20 cellular contexts compared by ENCODE assay signal in genomic region chr11:58222730-58223129, GRCh38. TPM values are rescaled to one million over a fixed set of nuclear protein-coding genes. Genes with fewer than 3 reads are reported as not detected.
DNase-seq lines count a peak whose midpoint lies in the region; ATAC-seq, FAIRE-seq and TF ChIP-seq lines count a peak whose summit lies in the region.
"Had no signal": no experiment of that assay in that cellular context is flagged by ENCODE, and none has a peak within 500 bp of the region (broad histone marks: within the 10 kb centered on the region; RNA-seq: fewer than 3 reads in every experiment).

No MANE protein-coding gene starts in this region.

- H3K36me3 Mint-ChIP-seq in MCF 10A (ENCODE audit: insufficient read depth, unreplicated experiment), result no peaks in the 10 kb centered on the region
- H3K36me3 Mint-ChIP-seq: CD4-positive, alpha-beta memory T cell had no signal

- H3K27me3 Mint-ChIP-seq in MCF 10A (ENCODE audit: insufficient read depth, unreplicated experiment), result no peaks in the 10 kb centered on the region

- H3K4me1 ChIP-seq in breast epithelium, result no peaks in the 10 kb centered on the region
- peaks cover 20% of the 10 kb centered on the region for H3K4me1 ChIP-seq in foreskin keratinocyte
- H3K4me1 ChIP-seq: HAP-1 had no signal

- no peak for FAIRE-seq in HTR-8/SVneo (lab: Jason Lieb, UNC)
- FAIRE-seq: G401.6 had no signal

- DNase-seq in MCF 10A (ENCODE audit: unreplicated experiment) (peak; percentile 64), breast epithelium (ENCODE audit: low spot score in 2 of 2) (no peak), RWPE1 (ENCODE audit: low spot score) (peak; percentile 2), foreskin keratinocyte (peak; percentile 70 to 87), SIG-M5 treated with dmso at 0.1 percent for 504 hours (lab: John Stamatoyannopoulos, UW; ENCODE audit: unreplicated experiment) (no peak), SKM-1 treated with dmso at 0.1 percent for 144 hours (lab: John Stamatoyannopoulos, UW; ENCODE audit: unreplicated experiment) (no peak), HTR-8/SVneo (ENCODE audit: insufficient read length, low spot score) (no peak)
- DNase-seq: CD4-positive, alpha-beta memory T cell; DMS79; Karpas-422; NCI-H187 treated with DMSO at 0.1 percent for 48 hours; NCI-H774; SK-N-SH had no signal

- no peaks in the 10 kb centered on the region for H3K9me3 ChIP-seq in breast epithelium
- H3K9me3 ChIP-seq: HAP-1, SK-N-SH had no signal

- no peak for TF ChIP-seq CTCF in MCF 10A (IDR thresholded peaks at IDR 0.05; ENCODE audit: unreplicated experiment)
- TF ChIP-seq CTCF in breast epithelium (IDR thresholded peaks at IDR 0.05), result no peak
- TF ChIP-seq CTCF in RWPE1 (conservative IDR thresholded peaks at IDR 0.05; ENCODE audit: low read depth), result no peak
- no peak for TF ChIP-seq CTCF in foreskin keratinocyte (conservative IDR thresholded peaks at IDR 0.05)

- peaks cover 12% of the 10 kb centered on the region for H3K4me1 Mint-ChIP-seq in MCF 10A (ENCODE audit: insufficient read depth, unreplicated experiment)
- H3K4me1 Mint-ChIP-seq: CD4-positive, alpha-beta memory T cell had no signal

- BruUV-seq in MCF 10A (replicated peaks; lab: Mats Ljungman, UMichigan), result no TSS peak

- peaks cover 1% of the 10 kb centered on the region for H3K9me3 Mint-ChIP-seq in MCF 10A (ENCODE audit: unreplicated experiment)
- H3K9me3 Mint-ChIP-seq: CD4-positive, alpha-beta memory T cell had no signal

- peak overlapping the region; percentile 58 for H3K27ac Mint-ChIP-seq in MCF 10A (ENCODE audit: low read depth, unreplicated experiment)
- H3K27ac Mint-ChIP-seq: CD4-positive, alpha-beta memory T cell had no signal

- no peak overlapping the region for H3K4me3 Mint-ChIP-seq in MCF 10A (ENCODE audit: unreplicated experiment)
- H3K4me3 Mint-ChIP-seq: CD4-positive, alpha-beta memory T cell had no signal

- no peak for TF ChIP-seq POLR2A in breast epithelium (IDR thresholded peaks at IDR 0.05)

- ATAC-seq in foreskin keratinocyte (peak; percentile 97), HG03280 (IDR thresholded peaks at IDR 0.05; ENCODE audit: unreplicated experiment) (no peak)
- ATAC-seq: Right ventricle myocardium inferior had no signal

- no peak overlapping the region for H3K4me3 ChIP-seq in breast epithelium
- H3K4me3 ChIP-seq: HAP-1 had no signal

- intact Hi-C loops in MCF 10A (cut with micrococcal nuclease), result no loop called here
- intact Hi-C loops in breast epithelium (cut with DNase I; ENCODE audit: low total_unique reads), result no loop called here

- POLR2A ChIA-PET in MCF 10A (lab: Yijun Ruan, JAX) (no interaction called here), RWPE1 (lab: Yijun Ruan, JAX; ENCODE audit: low non-redundant PET) (no interaction called here)

- H3K27me3 ChIP-seq in breast epithelium (no peaks in the 10 kb centered on the region), foreskin keratinocyte (no peaks in the 10 kb centered on the region)

- H3K27ac ChIP-seq in breast epithelium (no peak overlapping the region), RWPE1 (no peak overlapping the region), foreskin keratinocyte (peak overlapping the region; percentile 46)
- H3K27ac ChIP-seq: 22Rv1 had no signal

- CTCF ChIA-PET in MCF 10A (lab: Yijun Ruan, JAX), result no interaction called here
- CTCF ChIA-PET in RWPE1 (lab: Yijun Ruan, JAX), result no interaction called here

- H3K36me3 ChIP-seq in breast epithelium, result no peaks in the 10 kb centered on the region
- H3K36me3 ChIP-seq: HAP-1 had no signal

RNA-seq across cellular contexts. Expression of gene OR10Q1, which starts 6.0 kb away (rescaled TPM):
- total RNA-seq in MCF 10A (2022) (not detected in 2 replicates), breast epithelium (not detected), foreskin keratinocyte (not detected in 2 replicates)
- not detected in 2 replicates for polyA plus RNA-seq in foreskin keratinocyte
- total RNA-seq: CD4-positive, alpha-beta memory T cell; Right ventricle myocardium inferior had no signal
- polyA plus RNA-seq: BJ; CD4-positive, alpha-beta memory T cell; SK-N-SH had no signal

RNA-seq across cellular contexts. Expression of gene OR1S1, which starts 10.2 kb away (rescaled TPM):
- total RNA-seq in MCF 10A (2022) (not detected in 2 replicates), breast epithelium (not detected), foreskin keratinocyte (not detected in 2 replicates)
- polyA plus RNA-seq in foreskin keratinocyte, result not detected in 2 replicates
- total RNA-seq: CD4-positive, alpha-beta memory T cell; Right ventricle myocardium inferior had no signal
- polyA plus RNA-seq: AG04450; BJ; CD4-positive, alpha-beta memory T cell; SK-N-SH had no signal

RNA-seq across cellular contexts. Expression of gene OR1S2, which starts 18.8 kb away (rescaled TPM):
- total RNA-seq in MCF 10A (2022) (not detected in 2 replicates), breast epithelium (not detected), foreskin keratinocyte (not detected in 2 replicates)
- polyA plus RNA-seq in foreskin keratinocyte, result not detected in 2 replicates
- total RNA-seq: CD4-positive, alpha-beta memory T cell; Right ventricle myocardium inferior had no signal
- polyA plus RNA-seq: AG04450; BJ; CD4-positive, alpha-beta memory T cell; SK-N-SH had no signal

RNA-seq across cellular contexts. Expression of gene OR9Q2, which starts 33.9 kb away (rescaled TPM):
- total RNA-seq in MCF 10A (2022) (not detected in 2 replicates), breast epithelium (not detected), foreskin keratinocyte (not detected in 2 replicates)
- not detected in 2 replicates for polyA plus RNA-seq in foreskin keratinocyte
- total RNA-seq: CD4-positive, alpha-beta memory T cell; Right ventricle myocardium inferior had no signal
- polyA plus RNA-seq: AG04450; BJ; CD4-positive, alpha-beta memory T cell; SK-N-SH had no signal

RNA-seq across cellular contexts. Expression of gene OR10W1, which starts 45.3 kb away (rescaled TPM):
- total RNA-seq in MCF 10A (2022), result not detected in 2 replicates
- total RNA-seq in breast epithelium, result not detected
- not detected in 2 replicates for total RNA-seq in foreskin keratinocyte
- polyA plus RNA-seq in foreskin keratinocyte, result not detected in 2 replicates
- total RNA-seq: CD4-positive, alpha-beta memory T cell; Right ventricle myocardium inferior had no signal
- polyA plus RNA-seq: AG04450; BJ; CD4-positive, alpha-beta memory T cell; SK-N-SH had no signal

Comparison
In these comparisons a context has a peak if more than half of its experiments do, and no peak if none do; other contexts are left out.
1. DNase-seq: peak in MCF 10A (single experiment), RWPE1 (single experiment) and foreskin keratinocyte (2 of 2); none in breast epithelium (0 of 2), SIG-M5 treated with dmso at 0.1 percent for 504 hours (single experiment), SKM-1 treated with dmso at 0.1 percent for 144 hours (single experiment) and HTR-8/SVneo (single experiment).